ENCODE assay signal across 1 cellular context in the genomic region with DNA sequence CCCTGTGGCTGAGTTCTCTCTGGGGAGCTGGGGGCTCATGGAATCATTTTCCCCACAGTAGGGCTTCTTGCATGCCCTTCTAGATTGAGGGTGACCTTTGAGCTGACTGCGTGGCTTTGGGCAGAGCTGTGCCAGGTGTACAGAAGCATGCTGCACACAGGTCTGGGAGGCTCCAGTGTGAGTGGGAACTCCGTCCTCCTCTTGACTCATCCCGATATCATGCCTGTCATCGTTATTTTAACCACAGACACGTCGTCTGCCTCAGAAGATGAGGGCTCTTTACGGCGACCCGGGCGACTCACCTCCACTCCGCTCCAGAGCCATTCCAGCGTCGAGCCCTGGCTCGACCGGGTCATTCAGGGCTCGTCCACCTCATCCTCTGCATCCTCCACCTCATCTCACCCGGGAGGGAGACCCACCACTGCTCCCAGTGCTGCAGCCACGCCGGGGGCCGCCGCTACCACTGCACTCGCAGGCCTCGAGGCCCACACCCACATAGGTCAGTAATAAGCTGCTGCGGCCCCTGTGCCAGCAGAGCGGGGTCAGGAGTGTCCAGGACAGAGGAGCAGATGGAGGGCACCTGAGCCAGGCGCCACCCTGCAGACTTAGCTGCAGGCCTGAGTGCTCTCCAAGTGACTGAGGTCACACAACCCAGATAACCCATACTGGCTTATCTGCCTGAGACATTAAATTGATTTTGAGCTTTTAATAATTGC.
TF ChIP-seq lines count a peak whose summit lies in the region.

No MANE protein-coding gene starts in this region.

TF ChIP-seq in IMR-90, 13 proteins besides CTCF, POLR2A, EP300 and RAD21:
- TF ChIP-seq MXI1 (IDR thresholded peaks at IDR 0.05; ENCODE audit: borderline replicate concordance, low read depth, low read length) (no peak), USF2 (IDR thresholded peaks at IDR 0.05; ENCODE audit: low read depth, low read length) (no peak), ELK1 (IDR thresholded peaks at IDR 0.05; ENCODE audit: borderline replicate concordance, low read depth, low read length) (no peak), CEBPB (IDR thresholded peaks at IDR 0.05; ENCODE audit: low read depth, low read length) (no peak), MAZ (IDR thresholded peaks at IDR 0.05; ENCODE audit: borderline replicate concordance, low read depth, low read length) (no peak), CHD1 (IDR thresholded peaks at IDR 0.05; ENCODE audit: low read depth, low read length) (no peak), MAFK (IDR thresholded peaks at IDR 0.05; ENCODE audit: low read depth, low read length) (no peak), FOS (IDR thresholded peaks at IDR 0.05; ENCODE audit: low read depth, low read length) (no peak), NFE2L2 (IDR thresholded peaks at IDR 0.05; ENCODE audit: low read depth, low read length) (no peak), SMC3 (IDR thresholded peaks at IDR 0.05; ENCODE audit: low read depth, low read length) (no peak), RFX5 (IDR thresholded peaks at IDR 0.05; ENCODE audit: low read depth, low read length) (no peak), RCOR1 (IDR thresholded peaks at IDR 0.05; ENCODE audit: insufficient replicate concordance, low read length) (no peak), BHLHE40 (IDR thresholded peaks at IDR 0.05; ENCODE audit: low read depth, low read length) (no peak)
